Comparison of ENCODE assay signal across 16 cellular contexts in genomic region chr4:123217676-123218075, GRCh38.
DNase-seq lines count a peak whose midpoint lies in the region; ATAC-seq, FAIRE-seq and TF ChIP-seq lines count a peak whose summit lies in the region.
"Had no signal": no experiment of that assay in that cellular context is flagged by ENCODE, and none has a peak within 500 bp of the region (broad histone marks: within the 10 kb centered on the region; RNA-seq: fewer than 3 reads in every experiment).

No MANE protein-coding gene starts in this region.

- H3K9me3 ChIP-seq in HepG2 (ENCODE audit: low read length) (no peaks in the 10 kb centered on the region), right lobe of liver (no peaks in the 10 kb centered on the region), tibial artery (no peaks in the 10 kb centered on the region)

- H3K4me2 ChIP-seq in HepG2 (ENCODE audit: low read depth, low read length) = no peak overlapping the region
- H3K4me2 ChIP-seq: GM23338 had no signal

- H3K4me1 ChIP-seq in HepG2 (ENCODE audit: insufficient read depth, low read length) (no peaks in the 10 kb centered on the region), right lobe of liver (no peaks in the 10 kb centered on the region), tibial artery (peaks cover 0 to 57% (median 12%) of the 10 kb centered on the region in 4 donors)

- no peak overlapping the region for H3K4me3 ChIP-seq in HepG2 (replicated peaks in 1 of 3; ENCODE audit: insufficient read depth in 1 of 3, low read depth in 2 of 3, low read length in 3 of 3)
- no peak overlapping the region for H3K4me3 ChIP-seq in right lobe of liver
- H3K4me3 ChIP-seq in tibial artery = no peak overlapping the region
- H3K4me3 ChIP-seq: GM23338 had no signal

- no peaks in the 10 kb centered on the region for H4K20me1 ChIP-seq in HepG2 (ENCODE audit: insufficient read depth, low read length)

- BruUV-seq in HepG2 (replicated peaks; lab: Mats Ljungman, UMichigan) = no TSS peak

- ATAC-seq in HepG2 (no peak), right lobe of liver (no peak)
- ATAC-seq: GM23338 had no signal

- in situ Hi-C loops in HepG2 (cut with HindIII; ENCODE audit: extremely low pct_ligation_motif_present, low pct_unique_long_range_greater_than_20kb) = loop anchor here (5.0 kb wide), 1 partner anchor 150 kb away; no protein-coding TSS in a partner anchor

- H3K36me3 ChIP-seq in HepG2 (replicated peaks in 1 of 2; ENCODE audit: control insufficient read depth in 1 of 2, insufficient read depth in 2 of 2, low read length in 2 of 2) (no peaks in the 10 kb centered on the region), right lobe of liver (no peaks in the 10 kb centered on the region), tibial artery (no peaks in the 10 kb centered on the region)

- no peak for DNase-seq in HepG2 (ENCODE audit: low spot score)
- no peak for DNase-seq in right lobe of liver
- peak; percentile 56 for DNase-seq in left kidney (ENCODE audit: low read depth, low spot score)
- no peak for DNase-seq in tibial artery
- no peak for DNase-seq in HPDE6-E6E7 (ENCODE audit: extremely low spot score)
- no peak for DNase-seq in urothelium cell line (ENCODE audit: low spot score)
- no peak for DNase-seq in NOMO-1 treated with DMSO at 0.1 percent for 48 hours (lab: John Stamatoyannopoulos, UW; ENCODE audit: unreplicated experiment)
- DNase-seq: AML-193, Karpas-422, NCI-H2107, NCI-H226, NCI-H526 treated with DMSO at 0.1 percent for 48 hours, SHP77 treated with DMSO at 0.1 percent for 48 hours had no signal

- TF ChIP-seq POLR2A in HepG2 (IDR thresholded peaks at IDR 0.05; ENCODE audit: insufficient read depth in 1 of 2, low read depth in 2 of 2, low read length in 2 of 2) = no peak
- no peak for TF ChIP-seq POLR2A in right lobe of liver (IDR thresholded peaks at IDR 0.05)

- H3K27ac ChIP-seq in HepG2 (ENCODE audit: extremely low read length, insufficient read depth, low read length) (no peak overlapping the region), right lobe of liver (no peak overlapping the region), VCaP (peak overlapping the region; percentile 13; the same call in 1 of the 2 replicates), tibial artery (peak overlapping the region; percentile 14 to 35)

- no peaks in the 10 kb centered on the region; a peak in 1 of 5 replicates for H3K27me3 ChIP-seq in HepG2 (ENCODE audit: control insufficient read depth in 1 of 2, insufficient read depth in 2 of 2, low read length in 2 of 2)
- no peaks in the 10 kb centered on the region for H3K27me3 ChIP-seq in right lobe of liver
- no peaks in the 10 kb centered on the region for H3K27me3 ChIP-seq in tibial artery

- no peak for TF ChIP-seq CTCF in HepG2 (CRISPR knock-in tag; IDR thresholded peaks at IDR 0.05)
- no peak for TF ChIP-seq CTCF in right lobe of liver (IDR thresholded peaks at IDR 0.05)
- TF ChIP-seq CTCF in VCaP (conservative IDR thresholded peaks at IDR 0.05) = no peak
- TF ChIP-seq CTCF in tibial artery (IDR thresholded peaks at IDR 0.05) = no peak

- POLR2A ChIA-PET in HepG2 (lab: Yijun Ruan, JAX) = no interaction called here

- FAIRE-seq in HepG2 (lab: Jason Lieb, UNC) = no peak
- no peak for FAIRE-seq in urothelium cell line (lab: Jason Lieb, UNC)
- FAIRE-seq: RCC 7860 had no signal

- TF ChIP-seq EP300 in HepG2 (IDR thresholded peaks at IDR 0.05; ENCODE audit: low read depth in 2 of 2, low read length in 2 of 2) (no peak), HepG2 (CRISPR knock-in tag; IDR thresholded peaks at IDR 0.05; ENCODE audit: borderline replicate concordance) (no peak)

- no peak for TF ChIP-seq RAD21 in HepG2 (CRISPR knock-in tag; IDR thresholded peaks at IDR 0.05)

- CTCF ChIA-PET in HepG2 (lab: Yijun Ruan, JAX; ENCODE audit: low intra/inter-chr PET ratio, low total read pairs) = no interaction called here

- 95% methylated on average over 2 of the region's 2 CpGs for WGBS in HepG2 (ENCODE audit: low lambda C conversion rate)
- WGBS in right lobe of liver (ENCODE audit: insufficient coverage, low coverage, low lambda C conversion rate, missing lambda C conversion rate) = 26% methylated on average over 2 of the region's 2 CpGs

- H3K79me2 ChIP-seq in HepG2 (ENCODE audit: insufficient read depth, low read length) = no peaks in the 10 kb centered on the region

- intact Hi-C loops in HepG2 (cut with micrococcal nuclease; ENCODE audit: unreplicated experiment) = no loop called here
- intact Hi-C loops in right lobe of liver (cut with DNase I) = no loop called here
- intact Hi-C loops in tibial artery (cut with DNase I; ENCODE audit: low total_unique reads) = no loop called here

- H3K9ac ChIP-seq in HepG2 (ENCODE audit: insufficient read depth, low read depth, low read length) = no peak overlapping the region

- no peak overlapping the region for H2AFZ ChIP-seq in HepG2 (ENCODE audit: low read length)
- H2AFZ ChIP-seq: GM23338 had no signal

TF ChIP-seq in HepG2, 621 proteins besides CTCF, POLR2A, EP300 and RAD21:
- TF ChIP-seq, protein P1, sequence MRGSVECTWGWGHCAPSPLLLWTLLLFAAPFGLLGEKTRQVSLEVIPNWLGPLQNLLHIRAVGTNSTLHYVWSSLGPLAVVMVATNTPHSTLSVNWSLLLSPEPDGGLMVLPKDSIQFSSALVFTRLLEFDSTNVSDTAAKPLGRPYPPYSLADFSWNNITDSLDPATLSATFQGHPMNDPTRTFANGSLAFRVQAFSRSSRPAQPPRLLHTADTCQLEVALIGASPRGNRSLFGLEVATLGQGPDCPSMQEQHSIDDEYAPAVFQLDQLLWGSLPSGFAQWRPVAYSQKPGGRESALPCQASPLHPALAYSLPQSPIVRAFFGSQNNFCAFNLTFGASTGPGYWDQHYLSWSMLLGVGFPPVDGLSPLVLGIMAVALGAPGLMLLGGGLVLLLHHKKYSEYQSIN (CRISPR knock-in tag; IDR thresholded peaks at IDR 0.05; ENCODE audit: borderline replicate concordance) = no peak
- TF ChIP-seq MAFF (IDR thresholded peaks at IDR 0.05; ENCODE audit: low read depth, low read length) (0 out of 2 replicates have a peak, but pooled peaks have one; percentile 27), LCORL (IDR thresholded peaks at IDR 0.05) (no peak), LCORL (CRISPR knock-in tag; IDR thresholded peaks at IDR 0.05) (no peak), RFXANK (CRISPR knock-in tag; IDR thresholded peaks at IDR 0.05) (no peak), MAFK (conservative IDR thresholded peaks at IDR 0.05 in 1 of 2, IDR thresholded peaks at IDR 0.05 in 1 of 2; ENCODE audit: low read length in 2 of 2) (0 out of 4 replicates have a peak, but pooled peaks of 1 of the 2 experiments have one; percentile 2)
TF ChIP-seq in HepG2: peak in this region for 2.

Comparison
In these comparisons a context has a peak if more than half of its experiments do, and no peak if none do; other contexts are left out.
1. H3K27ac ChIP-seq: peak in VCaP (single experiment) and tibial artery (2 of 2); none in HepG2 (single experiment) and right lobe of liver (0 of 3).